In the genomic region with DNA sequence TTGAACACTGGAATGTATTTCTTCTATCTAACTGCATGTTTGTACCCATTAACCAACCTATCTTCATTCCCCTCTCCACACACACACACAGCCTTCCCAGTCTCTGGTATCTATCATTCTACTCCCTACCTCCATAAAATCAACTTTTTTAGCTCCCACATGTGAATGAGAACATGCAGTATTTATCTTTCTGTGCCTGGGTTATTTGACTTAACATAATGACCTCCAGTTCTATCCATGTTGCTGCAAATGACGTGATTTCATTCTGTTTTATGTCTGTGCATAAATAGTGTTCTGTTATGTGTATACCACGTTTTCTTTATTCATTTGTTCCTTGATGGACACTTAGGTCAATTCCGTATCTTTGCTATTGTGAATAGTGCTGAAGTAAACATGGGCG, we compare ENCODE assay signal across 31 cellular contexts.
"Had no signal": no experiment of that assay in that cellular context is flagged by ENCODE, and none has a peak within 500 bp of the region (broad histone marks: within the 10 kb centered on the region; RNA-seq: fewer than 3 reads in every experiment).

No MANE protein-coding gene starts in this region.

- H3K9me3 ChIP-seq: gastrocnemius medialis had no signal

- H3K27me3 ChIP-seq: brain microvascular endothelial cell, foreskin keratinocyte, gastrocnemius medialis had no signal

- DNase-seq: activated B cell treated with CpG ODN at 0.5 μM for 24 hours; activated CD4-positive, alpha-beta T cell treated with anti-CD3 and anti-CD28 coated beads for 48 hours; activated CD4-positive, alpha-beta T cell treated with anti-CD3 and anti-CD28 coated beads, Interleukin-2, amount 50 U/mL, for 1 hour; activated CD4-positive, alpha-beta T cell treated with anti-CD3 and anti-CD28 coated beads, Interleukin-2, amount 50 U/mL, for 48 hours; activated CD8-positive, alpha-beta T cell treated with anti-CD3 and anti-CD28 coated beads for 36 hours; activated effector memory CD4-positive, alpha-beta T cell treated with Interleukin-2 at 50 U/mL for 16 hours; activated gamma-delta T cell treated with Interleukin-2 at 50 U/mL for 16 hours; activated naive CD4-positive, alpha-beta T cell treated with anti-CD3 and anti-CD28 coated beads, Interleukin-2, amount 50 U/mL, for 16 hours; activated naive CD4-positive, alpha-beta T cell treated with Interleukin-2 at 50 U/mL for 16 hours; activated T-cell treated with anti-CD3 and anti-CD28 coated beads, Interleukin-2, amount 50 U/mL, for 4 hours; amniotic stem cell; brain microvascular endothelial cell; effector CD4-positive, alpha-beta T cell; effector memory CD8-positive, alpha-beta T cell; foreskin keratinocyte; gastrocnemius medialis; T-helper 1 cell; T-helper 17 cell; T1000; WERI-Rb-1 had no signal

- H3K4me1 Mint-ChIP-seq: activated B cell treated with CpG ODN at 0.5 μM for 24 hours had no signal

- H3K4me3 ChIP-seq: coronary artery, gastrocnemius medialis had no signal

- H3K9me3 Mint-ChIP-seq: activated CD8-positive, alpha-beta T cell treated with anti-CD3 and anti-CD28 coated beads for 36 hours; activated T-cell treated with anti-CD3 and anti-CD28 coated beads, Interleukin-2, amount 50 U/mL, for 4 hours; central memory CD8-positive, alpha-beta T cell; dendritic cell treated with granulocyte-macrophage colony-stimulating factor and Interleukin-4, amounts not matched to agents 40 ng/mL and 50 ng/mL, for 4 days; effector memory CD8-positive, alpha-beta T cell; T-helper 2 cell treated with Interferon-gamma antibody and Interleukin-4, amounts not matched to agents 5 μg/mL and 100 μg/mL, for 36 hours had no signal

- H3K4me1 ChIP-seq: foreskin keratinocyte, gastrocnemius medialis had no signal

- H3K36me3 Mint-ChIP-seq: activated naive CD8-positive, alpha-beta T cell had no signal

- H3K27me3 Mint-ChIP-seq: activated B cell treated with CpG ODN at 0.5 μM for 24 hours; activated CD8-positive, alpha-beta T cell treated with anti-CD3 and anti-CD28 coated beads for 36 hours; activated naive CD8-positive, alpha-beta T cell; activated T-helper 17 cell treated with anti-CD3 and anti-CD28 coated beads, Interleukin-2, amount 50 U/mL, for 72 hours; central memory CD8-positive, alpha-beta T cell; T-helper 17 cell had no signal

- ATAC-seq: activated CD4-positive, CD25-positive, alpha-beta regulatory T cell treated with anti-CD3 and anti-CD28 coated beads, Interleukin-2, amount 50 U/mL, for 24 hours; activated CD8-positive, alpha-beta T cell treated with anti-CD3 and anti-CD28 coated beads for 36 hours; activated T-cell treated with anti-CD3 and anti-CD28 coated beads, Interleukin-2, amount 50 U/mL, for 4 hours; activated T-helper 17 cell treated with anti-CD3 and anti-CD28 coated beads, Interleukin-2, amount 50 U/mL, for 72 hours; effector memory CD8-positive, alpha-beta T cell; foreskin keratinocyte; gastrocnemius medialis; T-helper 17 cell had no signal

- H3K27ac Mint-ChIP-seq: activated B cell treated with CpG ODN at 0.5 μM for 24 hours; activated CD8-positive, alpha-beta T cell treated with anti-CD3 and anti-CD28 coated beads for 36 hours; activated naive CD8-positive, alpha-beta T cell; activated T-helper 17 cell treated with anti-CD3 and anti-CD28 coated beads, Interleukin-2, amount 50 U/mL, for 72 hours; effector memory CD8-positive, alpha-beta T cell; T-helper 17 cell; T-helper 2 cell treated with Interferon-gamma antibody and Interleukin-4, amounts not matched to agents 5 μg/mL and 100 μg/mL, for 36 hours had no signal

- H3K27ac ChIP-seq: brain microvascular endothelial cell, epithelial cell of prostate, foreskin keratinocyte, gastrocnemius medialis, WERI-Rb-1 had no signal

- H3K4me3 Mint-ChIP-seq: activated B cell treated with CpG ODN at 0.5 μM for 24 hours; activated CD8-positive, alpha-beta T cell treated with anti-CD3 and anti-CD28 coated beads for 36 hours; activated naive CD8-positive, alpha-beta T cell; activated T-cell treated with anti-CD3 and anti-CD28 coated beads, Interleukin-2, amount 50 U/mL, for 4 hours; activated T-helper 17 cell treated with anti-CD3 and anti-CD28 coated beads, Interleukin-2, amount 50 U/mL, for 72 hours; central memory CD8-positive, alpha-beta T cell; dendritic cell treated with granulocyte-macrophage colony-stimulating factor and Interleukin-4, amounts not matched to agents 40 ng/mL and 50 ng/mL, for 4 days; effector memory CD8-positive, alpha-beta T cell; T-helper 17 cell; T-helper 2 cell treated with Interferon-gamma antibody and Interleukin-4, amounts not matched to agents 5 μg/mL and 100 μg/mL, for 36 hours had no signal

- H3K36me3 ChIP-seq: brain microvascular endothelial cell, gastrocnemius medialis had no signal

- FAIRE-seq: astrocyte, bronchial epithelial cell, endothelial cell of umbilical vein had no signal
